In genomic region chr12:76704693-76705092, GRCh38 we compare ENCODE assay signal across 21 cellular contexts.
"Had no signal": no experiment of that assay in that cellular context is flagged by ENCODE, and none has a peak within 500 bp of the region (broad histone marks: within the 10 kb centered on the region; RNA-seq: fewer than 3 reads in every experiment).

No MANE protein-coding gene starts in this region.

- H3K4me3 ChIP-seq: adrenal gland, breast epithelium, coronary artery, esophagus squamous epithelium, lower lobe of right lung, spleen, thoracic aorta had no signal

- H3K9me3 ChIP-seq: adrenal gland, breast epithelium, esophagus squamous epithelium, lower lobe of right lung, spleen, thoracic aorta had no signal

- H3K36me3 ChIP-seq: adrenal gland, breast epithelium, esophagus squamous epithelium, lower lobe of right lung, spleen, thoracic aorta had no signal

- H3K27me3 ChIP-seq: adrenal gland, breast epithelium, esophagus squamous epithelium, spleen had no signal

- DNase-seq: activated B cell treated with CpG ODN at 0.5 μM for 24 hours; activated CD4-positive, alpha-beta T cell treated with anti-CD3 and anti-CD28 coated beads for 36 hours; activated CD4-positive, alpha-beta T cell treated with anti-CD3 and anti-CD28 coated beads, Interleukin-2, amount 50 U/mL, for 4 hours; activated CD8-positive, alpha-beta memory T cell treated with anti-CD3 and anti-CD28 coated beads for 24 hours; activated CD8-positive, alpha-beta memory T cell treated with anti-CD3 and anti-CD28 coated beads, Interleukin-2, amount 50 U/mL, for 4 hours; activated naive CD4-positive, alpha-beta T cell; activated T-cell treated with anti-CD3 and anti-CD28 coated beads, Interleukin-2, amount 50 U/mL, for 24 hours; adrenal gland; esophagus squamous epithelium; kidney; lower lobe of right lung; mesendoderm; naive thymus-derived CD4-positive, alpha-beta T cell; spleen; stimulated activated CD4-positive, alpha-beta T cell treated with anti-CD3 and anti-CD28 coated beads, Interleukin-4, amount 100 ng/mL, for 1 hour; stimulated activated naive CD4-positive, alpha-beta T cell; T1000 had no signal

- ATAC-seq: activated CD4-positive, alpha-beta T cell treated with anti-CD3 and anti-CD28 coated beads for 36 hours; left lobe of liver; lower lobe of right lung; naive thymus-derived CD4-positive, alpha-beta T cell had no signal

- H3K4me1 ChIP-seq: adrenal gland, breast epithelium, esophagus squamous epithelium, lower lobe of right lung had no signal

- H3K27ac ChIP-seq: adrenal gland, coronary artery, esophagus squamous epithelium, lower lobe of right lung, spleen, thoracic aorta had no signal
